In genomic region chr12:104294845-104295674, GRCh38 we compare ENCODE assay signal across 15 cellular contexts. TPM values are rescaled to one million over a fixed set of nuclear protein-coding genes. Genes with fewer than 3 reads are reported as not detected.
A peak's percentile ranks its signal among the peaks of the same experiment; 100 is the strongest.
DNase-seq lines count a peak whose midpoint lies in the region; ATAC-seq and TF ChIP-seq lines count a peak whose summit lies in the region.
"Had no signal": no experiment of that assay in that cellular context is flagged by ENCODE, and none has a peak within 500 bp of the region (broad histone marks: within the 10 kb centered on the region; RNA-seq: fewer than 3 reads in every experiment).

No MANE protein-coding gene starts in this region.

- H3K9me3 Mint-ChIP-seq in brain: no peaks in the 10 kb centered on the region
- H3K9me3 Mint-ChIP-seq: stimulated activated memory B cell treated with anti-CD40 and anti-IgM and Interleukin-4, amounts not matched to agents 10 μg/mL and 1 μg/mL and 100 μg/mL, for 72 hours had no signal

- H3K4me3 ChIP-seq in BLaER1 (no peak overlapping the region), HCT116 (replicated peaks in 1 of 2; ENCODE audit: low read depth in 1 of 2, low read length in 2 of 2) (no peak overlapping the region), mucosa of stomach (ENCODE audit: low read length) (no peak overlapping the region)

- H3K4me1 Mint-ChIP-seq in brain: peaks cover 40% of the 10 kb centered on the region

- no peak for ATAC-seq in HCT116
- ATAC-seq in GM21723 (IDR thresholded peaks at IDR 0.05; ENCODE audit: unreplicated experiment): no peak
- ATAC-seq in GM18505 (IDR thresholded peaks at IDR 0.05; ENCODE audit: unreplicated experiment): no peak
- no peak for ATAC-seq in GM18502 (IDR thresholded peaks at IDR 0.05; ENCODE audit: poor library complexity, unreplicated experiment)
- ATAC-seq: stimulated activated memory B cell treated with anti-CD40 and anti-IgM and Interleukin-4, amounts not matched to agents 10 μg/mL and 1 μg/mL and 100 μg/mL, for 72 hours had no signal

- H3K27ac Mint-ChIP-seq in brain: peak overlapping the region in 3 of 5 experiments; percentile 1 to 15 (median 3)
- H3K27ac Mint-ChIP-seq: stimulated activated memory B cell treated with anti-CD40 and anti-IgM and Interleukin-4, amounts not matched to agents 10 μg/mL and 1 μg/mL and 100 μg/mL, for 72 hours had no signal

- no peak overlapping the region for H3K27ac ChIP-seq in BLaER1
- H3K27ac ChIP-seq in HCT116 (ENCODE audit: low read depth, low read length): no peak overlapping the region

- no peaks in the 10 kb centered on the region for H3K27me3 Mint-ChIP-seq in brain
- H3K27me3 Mint-ChIP-seq: stimulated activated memory B cell treated with anti-CD40 and anti-IgM and Interleukin-4, amounts not matched to agents 10 μg/mL and 1 μg/mL and 100 μg/mL, for 72 hours had no signal

- H3K4me3 Mint-ChIP-seq in brain: peak overlapping the region in 1 of 5 experiments; percentile 13
- H3K4me3 Mint-ChIP-seq: stimulated activated memory B cell treated with anti-CD40 and anti-IgM and Interleukin-4, amounts not matched to agents 10 μg/mL and 1 μg/mL and 100 μg/mL, for 72 hours had no signal

- H3K4me1 ChIP-seq in BLaER1 (peaks cover 77% of the 10 kb centered on the region), HCT116 (ENCODE audit: control insufficient read depth in 1 of 2, insufficient read depth in 2 of 2, low read length in 2 of 2) (peaks cover 15 to 70% of the 10 kb centered on the region in 2 experiments; a peak in 3 of 4 replicates), mucosa of stomach (ENCODE audit: control insufficient read depth, insufficient read depth, low read length) (peaks cover 45% of the 10 kb centered on the region)

- H3K9me3 ChIP-seq in BLaER1 (no peaks in the 10 kb centered on the region), HCT116 (ENCODE audit: control insufficient read depth in 1 of 2, insufficient read depth in 1 of 2, low read depth in 1 of 2, low read length in 2 of 2) (no peaks in the 10 kb centered on the region), mucosa of stomach (ENCODE audit: control insufficient read depth, low read length) (no peaks in the 10 kb centered on the region)

- H3K79me2 ChIP-seq in HCT116 (ENCODE audit: insufficient read depth, low read length): peaks cover 99% of the 10 kb centered on the region

- no peaks in the 10 kb centered on the region for H3K9me2 ChIP-seq in HCT116 (ENCODE audit: insufficient read depth)

- H3K9ac ChIP-seq in BLaER1: peak overlapping the region; percentile 54
- no peak overlapping the region for H3K9ac ChIP-seq in HCT116 (ENCODE audit: low read length)
- H3K9ac ChIP-seq in mucosa of stomach (ENCODE audit: low read length): peak overlapping the region; percentile 25

- TF ChIP-seq CTCF in HCT116 (IDR thresholded peaks at IDR 0.05 in 2 of 3, conservative IDR thresholded peaks at IDR 0.05 in 1 of 3; ENCODE audit: borderline replicate concordance in 1 of 3, insufficient read depth in 1 of 3, low read depth in 2 of 3, low read length in 2 of 3) (no peak), brain (conservative IDR thresholded peaks at IDR 0.05) (no peak)

- H3K4me2 ChIP-seq in BLaER1 (peak overlapping the region; percentile 56), HCT116 (ENCODE audit: low read length) (no peak overlapping the region)

- TF ChIP-seq RAD21 in HCT116 (IDR thresholded peaks at IDR 0.05; ENCODE audit: low read depth): no peak

- POLR2A ChIA-PET in HCT116 (lab: Charles Lee): interaction anchor here (2.0 kb wide), 1 partner anchor 7 kb away, joined by 8 read pairs; no protein-coding TSS in a partner anchor

- no TSS peak for BruUV-seq in HCT116 (replicated peaks; lab: Mats Ljungman, UMichigan)

- no peaks in the 10 kb centered on the region for H3K27me3 ChIP-seq in BLaER1
- H3K27me3 ChIP-seq in HCT116 (ENCODE audit: insufficient read depth, low read length): no peaks in the 10 kb centered on the region
- no peaks in the 10 kb centered on the region for H3K27me3 ChIP-seq in mucosa of stomach (ENCODE audit: control insufficient read depth, insufficient read depth, low read length)

- H2AFZ ChIP-seq in HCT116 (ENCODE audit: low read depth, low read length, poor library complexity, severe bottlenecking): no peak overlapping the region

- H4K20me1 ChIP-seq in BLaER1 (peaks cover 98% of the 10 kb centered on the region), HCT116 (ENCODE audit: insufficient read depth) (peaks cover 44% of the 10 kb centered on the region; the same call in 1 of the 2 replicates)

- no peak for TF ChIP-seq POLR2A in HCT116 (IDR thresholded peaks at IDR 0.05; ENCODE audit: borderline replicate concordance, extremely low read depth, insufficient read depth, insufficient read length)
- no peak for TF ChIP-seq POLR2A in GM18505 (IDR thresholded peaks at IDR 0.05; ENCODE audit: borderline replicate concordance, extremely low read depth, insufficient read depth, insufficient read length)

- H3K36me3 Mint-ChIP-seq in brain: peaks cover 80% of the 10 kb centered on the region

- RAD21 ChIA-PET in HCT116 (lab: Charles Lee; ENCODE audit: low non-redundant PET in 1 of 2, low total read pairs in 2 of 2, uncharacterized antibody in 2 of 2, unreplicated experiment in 2 of 2): no interaction called here

- intact Hi-C loops in HCT116 (cut with micrococcal nuclease): loop anchor here (1.0 kb wide), 1 partner anchor 80 kb away; the partner anchor contains the start of gene TXNRD1

- no peak for DNase-seq in HCT116 (ENCODE audit: low read depth, low spot score)
- no peak for DNase-seq in NCI-H69 (lab: John Stamatoyannopoulos, UW)
- DNase-seq: activated CD8-positive, alpha-beta memory T cell treated with anti-CD3 and anti-CD28 coated beads for 24 hours; activated naive CD4-positive, alpha-beta T cell treated with anti-CD3 and anti-CD28 coated beads, Interleukin-2, amount 50 U/mL, for 16 hours; midbrain; NCI-H1417 treated with DMSO at 0.1 percent for 48 hours; stimulated activated CD4-positive, alpha-beta T cell treated with anti-CD3 and anti-CD28 coated beads, Interleukin-2, amount 100 ng/mL, for 48 hours; T1000 had no signal

- CTCF ChIA-PET in HCT116 (lab: Charles Lee): interaction anchor here (1.7 kb wide), 1 partner anchor 79 kb away, joined by 5 read pairs; the partner anchor contains the start of gene TXNRD1

- H3K36me3 ChIP-seq in BLaER1: peaks cover 91% of the 10 kb centered on the region
- H3K36me3 ChIP-seq in HCT116 (ENCODE audit: control insufficient read depth in 1 of 2, insufficient read depth in 2 of 2, low read length in 2 of 2): peaks cover 35 to 62% of the 10 kb centered on the region in 2 experiments
- H3K36me3 ChIP-seq in mucosa of stomach (ENCODE audit: control insufficient read depth, insufficient read depth, low read length): peaks cover 11% of the 10 kb centered on the region

TF ChIP-seq in HCT116, 20 proteins besides CTCF, POLR2A, EP300 and RAD21:
- TF ChIP-seq POLR2AphosphoS5 (IDR thresholded peaks at IDR 0.05; ENCODE audit: low read depth, low read length) (0 out of 2 replicates have a peak, but pooled peaks have one; percentile 21), SRF (IDR thresholded peaks at IDR 0.05; ENCODE audit: low read depth) (no peak), EZH2phosphoT487 (IDR thresholded peaks at IDR 0.05; ENCODE audit: borderline replicate concordance) (no peak)

RNA-seq across cellular contexts. Expression of gene EID3, which starts 8.5 kb away (rescaled TPM):
- total RNA-seq in HCT116 (2021; ENCODE audit: unreplicated experiment): 3.0 TPM
- polyA plus RNA-seq in HCT116 (2012): 0.49 and 1.3 TPM in 2 replicates
- polyA plus RNA-seq in brain (ENCODE audit: insufficient read depth, low read depth, low replicate concordance): 2.2 TPM
